ENCODE assay signal across 8 cellular contexts in the genomic region with DNA sequence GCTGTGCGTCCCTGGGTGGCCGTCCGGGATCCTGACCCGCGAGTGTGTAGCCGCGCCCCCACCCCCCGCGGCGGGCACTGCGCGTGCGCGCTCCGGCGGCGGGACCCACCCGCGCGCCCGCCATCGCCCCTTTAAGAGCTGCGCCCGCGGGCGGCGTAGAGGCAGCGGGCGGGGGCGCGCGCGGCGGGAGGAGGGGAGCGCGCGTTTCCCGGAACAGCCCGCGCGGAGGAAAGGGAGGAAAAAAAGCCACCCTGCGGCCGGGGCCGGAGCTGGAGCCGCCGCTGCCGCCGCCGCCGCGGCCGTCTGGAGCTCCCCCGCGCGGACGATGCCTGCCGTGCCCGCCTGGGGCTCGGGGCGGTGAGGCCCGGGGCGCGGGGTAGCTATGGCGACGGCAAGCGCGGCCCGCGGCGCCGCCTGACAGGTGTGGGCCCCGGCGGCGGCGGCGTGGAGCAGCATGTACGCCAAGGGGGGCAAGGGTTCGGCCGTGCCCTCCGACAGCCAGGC. TPM values are rescaled to one million over a fixed set of nuclear protein-coding genes. Genes with fewer than 3 reads are reported as not detected.
DNase-seq lines count a peak whose midpoint lies in the region; ATAC-seq, FAIRE-seq and TF ChIP-seq lines count a peak whose summit lies in the region.

A gene (plus strand): TSS at position 204 of the 504 bp plus-strand sequence. CDS start 251 bp downstream, at position 455.

- intact Hi-C loops in activated B cell treated with CpG ODN at 0.5 μM for 24 hours (cut with micrococcal nuclease) (loop anchor here (1.0 to 10.0 kb wide), 4 partner anchors 9 to 474 kb away; a partner anchor contains a TSS), kidney (cut with DNase I) (no loop called here)

- H3K36me3 Mint-ChIP-seq in activated B cell treated with CpG ODN at 0.5 μM for 24 hours (ENCODE audit: low read depth) (no peaks in the 10 kb centered on the region), chondrocyte (ENCODE audit: low read depth) (no peaks in the 10 kb centered on the region)

- H3K27me3 Mint-ChIP-seq in activated B cell treated with CpG ODN at 0.5 μM for 24 hours (peaks cover 33% of the 10 kb centered on the region), chondrocyte (ENCODE audit: low read depth) (no peaks in the 10 kb centered on the region)

- no peaks in the 10 kb centered on the region for H3K9me3 ChIP-seq in kidney (ENCODE audit: control insufficient read depth in 1 of 2, low read length in 2 of 2)

- H3K36me3 ChIP-seq in GM06990 (ENCODE audit: control insufficient read depth, insufficient read depth, low read length) (no peaks in the 10 kb centered on the region), kidney (ENCODE audit: control insufficient read depth in 1 of 2, insufficient read depth in 2 of 2, low read length in 2 of 2) (no peaks in the 10 kb centered on the region)

- H3K27ac ChIP-seq in kidney (ENCODE audit: low read depth in 2 of 2, low read length in 2 of 2): peak within 1 kb of the TSS; percentile 82 to 95

- no peaks in the 10 kb centered on the region for H3K27me3 ChIP-seq in GM06990 (replicated peaks; ENCODE audit: control insufficient read depth, insufficient read depth, low read length)

- FAIRE-seq in kidney (lab: Jason Lieb, UNC): no peak

- H3K4me3 ChIP-seq in GM06990 (replicated peaks; ENCODE audit: low read depth, low read length): peak within 1 kb of the TSS; percentile 76
- H3K4me3 ChIP-seq in kidney (ENCODE audit: low read length in 2 of 2): peak within 1 kb of the TSS; percentile 52 to 59

- peak; percentile 84 for DNase-seq in GM06990 (ENCODE audit: extremely low read depth, insufficient read length)
- peak; percentile 72 for DNase-seq in NCI-H2171 treated with DMSO at 0.1 percent for 48 hours (lab: John Stamatoyannopoulos, UW)
- DNase-seq in activated B cell treated with CpG ODN at 0.5 μM for 24 hours: peak; percentile 72
- peak; percentile 75 for DNase-seq in chondrocyte (ENCODE audit: low spot score)
- DNase-seq in kidney: peak; percentile 92
- peak; percentile 78 for DNase-seq in stimulated activated CD4-positive, alpha-beta T cell treated with anti-CD3 and anti-CD28 coated beads, Interleukin-15, amount 100 ng/mL, for 24 hours

- peak within 1 kb of the TSS; percentile 77 for H3K4me3 Mint-ChIP-seq in activated B cell treated with CpG ODN at 0.5 μM for 24 hours
- H3K4me3 Mint-ChIP-seq in chondrocyte (ENCODE audit: unreplicated experiment): peak within 1 kb of the TSS; percentile 78

- peak within 1 kb of the TSS in 1 of 2 donors; percentile 21 for H3K9ac ChIP-seq in kidney (ENCODE audit: low read length in 2 of 2)

- TF ChIP-seq CTCF in GM06990 (IDR thresholded peaks at IDR 0.05; ENCODE audit: insufficient read depth, low read length, poor library complexity, severe bottlenecking): no peak
- no peak for TF ChIP-seq CTCF in activated B cell treated with CpG ODN at 0.5 μM for 24 hours (IDR thresholded peaks at IDR 0.05)
- TF ChIP-seq CTCF in chondrocyte (IDR thresholded peaks at IDR 0.05): peak; percentile 70
- TF ChIP-seq CTCF in kidney (IDR thresholded peaks at IDR 0.05; ENCODE audit: borderline replicate concordance, extremely low read depth, insufficient read depth): peak; percentile 33

- H3K9me3 Mint-ChIP-seq in activated B cell treated with CpG ODN at 0.5 μM for 24 hours (no peaks in the 10 kb centered on the region), chondrocyte (ENCODE audit: low read depth) (no peaks in the 10 kb centered on the region)

- H3K4me1 ChIP-seq in kidney (ENCODE audit: control insufficient read depth in 1 of 2, insufficient read depth in 1 of 2, low read depth in 1 of 2, low read length in 2 of 2): peaks cover 11 to 41% of the 10 kb centered on the region in 2 donors

- ATAC-seq in HG02678 (IDR thresholded peaks at IDR 0.05; ENCODE audit: unreplicated experiment): peak; percentile 46
- peak; percentile 67 for ATAC-seq in activated B cell treated with CpG ODN at 0.5 μM for 24 hours (ENCODE audit: low read depth)
- ATAC-seq in HG03159 (IDR thresholded peaks at IDR 0.05; ENCODE audit: unreplicated experiment): no peak

- CTCF ChIA-PET in activated B cell treated with CpG ODN at 0.5 μM for 24 hours (lab: Charles Lee): interaction anchor here (0.6 to 6.8 kb wide), 8 partner anchors 10 to 167 kb away, joined by 3 to 59 read pairs (median 5); no protein-coding TSS in a partner anchor

- peaks cover 73% of the 10 kb centered on the region for H3K4me1 Mint-ChIP-seq in activated B cell treated with CpG ODN at 0.5 μM for 24 hours
- H3K4me1 Mint-ChIP-seq in chondrocyte (ENCODE audit: low read depth): peaks cover 58% of the 10 kb centered on the region

- peak within 1 kb of the TSS; percentile 12 for H3K27ac Mint-ChIP-seq in activated B cell treated with CpG ODN at 0.5 μM for 24 hours
- peak within 1 kb of the TSS; percentile 88 for H3K27ac Mint-ChIP-seq in chondrocyte (ENCODE audit: unreplicated experiment)

- POLR2A ChIA-PET in activated B cell treated with CpG ODN at 0.5 μM for 24 hours (lab: Charles Lee): interaction anchor here (0.7 to 7.2 kb wide), 9 partner anchors 10 to 144 kb away, joined by 3 to 47 read pairs (median 7); a partner anchor contains a TSS

RNA-seq across cellular contexts. Expression of the gene that starts here (rescaled TPM):
- total RNA-seq in activated B cell treated with CpG ODN at 0.5 μM for 24 hours (28.5 and 36.6 TPM in 2 replicates), chondrocyte (54.8 to 72.3 TPM (median 56.3 TPM) in 3 replicates), kidney (64.9 TPM)
- polyA plus RNA-seq in kidney (ENCODE audit: insufficient read depth, low read depth, low replicate concordance): 74.9 TPM

Comparison
In these comparisons a context has a peak if more than half of its experiments do, and no peak if none do; other contexts are left out.
1. CTCF ChIP-seq: peak in chondrocyte (single experiment) and kidney (single experiment); none in GM06990 (single experiment) and activated B cell treated with CpG ODN at 0.5 μM for 24 hours (single experiment).
2. Peak in every context shown above with its lines, with median percentiles within 50 percentile points of each other: DNase-seq.